ENCODE assay signal across 30 cellular contexts in the genomic region with DNA sequence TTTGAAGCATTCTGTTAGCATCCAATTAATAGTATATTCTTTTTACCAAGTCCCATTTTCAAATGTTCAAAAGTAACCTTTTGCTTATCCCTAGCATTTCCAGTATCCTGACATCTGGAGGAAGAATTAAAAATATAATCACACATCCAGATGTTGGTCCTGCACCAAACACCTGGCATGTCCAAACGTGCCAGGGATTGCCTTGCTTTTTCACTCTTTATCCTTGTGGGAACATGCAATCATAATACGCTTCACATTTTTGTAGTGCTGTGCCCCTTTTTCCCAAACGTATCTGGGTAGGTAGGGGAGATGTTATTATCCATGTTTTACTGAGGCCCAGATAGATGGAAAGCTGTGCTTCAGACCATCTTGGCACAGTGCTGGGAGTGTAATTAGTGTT.
"Had no signal": no experiment of that assay in that cellular context is flagged by ENCODE, and none has a peak within 500 bp of the region (broad histone marks: within the 10 kb centered on the region; RNA-seq: fewer than 3 reads in every experiment).

No MANE protein-coding gene starts in this region.

- H3K4me3 Mint-ChIP-seq: activated CD4-positive, alpha-beta memory T cell treated with anti-CD3 and anti-CD28 coated beads for 36 hours; activated CD4-positive, alpha-beta T cell treated with anti-CD3 and anti-CD28 coated beads for 36 hours; activated CD4-positive, alpha-beta T cell treated with anti-CD3 and anti-CD28 coated beads, Interleukin-2, amount 10 ng/mL, durations not matched to agents 24 days and 14 days; activated naive CD4-positive, alpha-beta T cell treated with anti-CD3 and anti-CD28 coated beads, Interleukin-2, amount 10 ng/mL, durations not matched to agents 7 days and 5 days; activated naive CD8-positive, alpha-beta T cell treated with anti-CD3 and anti-CD28 coated beads, Interleukin-2, amount 10 ng/mL, durations not matched to agents 7 days and 5 days; activated T-cell treated with anti-CD3 and anti-CD28 coated beads, Interleukin-2, amount 50 U/mL, for 24 hours; activated T-cell treated with anti-CD3 and anti-CD28 coated beads, Interleukin-2, amount 50 U/mL, for 72 hours; brain; central memory CD8-positive, alpha-beta T cell; dendritic cell treated with granulocyte-macrophage colony-stimulating factor and Interleukin-4, amounts not matched to agents 40 ng/mL and 50 ng/mL, for 4 days; endodermal cell had no signal

- H3K9me3 Mint-ChIP-seq: activated CD4-positive, alpha-beta memory T cell treated with anti-CD3 and anti-CD28 coated beads for 36 hours; activated CD4-positive, alpha-beta T cell treated with anti-CD3 and anti-CD28 coated beads, Interleukin-2, amount 10 ng/mL, durations not matched to agents 24 days and 14 days; activated naive CD4-positive, alpha-beta T cell treated with anti-CD3 and anti-CD28 coated beads, Interleukin-2, amount 10 ng/mL, durations not matched to agents 7 days and 5 days; activated naive CD4-positive, alpha-beta T cell treated with anti-CD3 and anti-CD28 coated beads, Interleukin-2, amount 50 U/mL, for 72 hours; activated naive CD8-positive, alpha-beta T cell treated with anti-CD3 and anti-CD28 coated beads, Interleukin-2, amount 10 ng/mL, durations not matched to agents 7 days and 5 days; activated T-cell treated with anti-CD3 and anti-CD28 coated beads, Interleukin-2, amount 50 U/mL, for 24 hours; activated T-cell treated with anti-CD3 and anti-CD28 coated beads, Interleukin-2, amount 50 U/mL, for 72 hours; brain; central memory CD8-positive, alpha-beta T cell; endodermal cell had no signal

- H3K9me3 ChIP-seq: ascending aorta, breast epithelium, esophagus squamous epithelium, gastrocnemius medialis, heart left ventricle had no signal

- H3K36me3 ChIP-seq: ascending aorta, breast epithelium, esophagus squamous epithelium, gastrocnemius medialis had no signal

- H3K27ac Mint-ChIP-seq: activated CD4-positive, alpha-beta memory T cell treated with anti-CD3 and anti-CD28 coated beads for 36 hours; activated CD4-positive, alpha-beta T cell treated with anti-CD3 and anti-CD28 coated beads for 36 hours; activated CD4-positive, alpha-beta T cell treated with anti-CD3 and anti-CD28 coated beads, Interleukin-2, amount 10 ng/mL, durations not matched to agents 24 days and 14 days; activated naive CD4-positive, alpha-beta T cell treated with anti-CD3 and anti-CD28 coated beads, Interleukin-2, amount 10 ng/mL, durations not matched to agents 7 days and 5 days; activated naive CD4-positive, alpha-beta T cell treated with anti-CD3 and anti-CD28 coated beads, Interleukin-2, amount 50 U/mL, for 72 hours; activated naive CD8-positive, alpha-beta T cell treated with anti-CD3 and anti-CD28 coated beads, Interleukin-2, amount 10 ng/mL, durations not matched to agents 7 days and 5 days; activated T-cell treated with anti-CD3 and anti-CD28 coated beads, Interleukin-2, amount 50 U/mL, for 24 hours; activated T-cell treated with anti-CD3 and anti-CD28 coated beads, Interleukin-2, amount 50 U/mL, for 72 hours; brain; dendritic cell treated with granulocyte-macrophage colony-stimulating factor and Interleukin-4, amounts not matched to agents 40 ng/mL and 50 ng/mL, for 4 days; endodermal cell had no signal

- H3K27me3 ChIP-seq: ascending aorta, breast epithelium, dorsolateral prefrontal cortex, esophagus squamous epithelium, gastrocnemius medialis, heart left ventricle had no signal

- H3K27ac ChIP-seq: ascending aorta, breast epithelium, coronary artery, dorsolateral prefrontal cortex, foreskin keratinocyte, gastrocnemius medialis, heart left ventricle had no signal

- DNase-seq: activated CD4-positive, alpha-beta memory T cell treated with anti-CD3 and anti-CD28 coated beads for 36 hours; activated CD4-positive, alpha-beta T cell treated with anti-CD3 and anti-CD28 coated beads for 36 hours; activated CD4-positive, alpha-beta T cell treated with anti-CD3 and anti-CD28 coated beads, Interleukin-2, amount 10 ng/mL, durations not matched to agents 24 days and 14 days; activated CD4-positive, CD25-positive, alpha-beta regulatory T cell; activated CD4-positive, CD25-positive, alpha-beta regulatory T cell treated with anti-CD3 and anti-CD28 coated beads, Interleukin-2, amount 50 U/mL, for 72 hours; activated CD8-positive, alpha-beta memory T cell treated with anti-CD3 and anti-CD28 coated beads, Interleukin-2, amount 50 U/mL, for 48 hours; activated gamma-delta T cell; activated naive CD4-positive, alpha-beta T cell; activated naive CD4-positive, alpha-beta T cell treated with anti-CD3 and anti-CD28 coated beads, Interleukin-2, amount 10 ng/mL, durations not matched to agents 7 days and 5 days; activated naive CD8-positive, alpha-beta T cell treated with anti-CD3 and anti-CD28 coated beads, Interleukin-2, amount 10 ng/mL, durations not matched to agents 7 days and 5 days; activated T-cell treated with anti-CD3 and anti-CD28 coated beads for 4 hours; activated T-cell treated with anti-CD3 and anti-CD28 coated beads, Interleukin-2, amount 50 U/mL, for 24 hours; activated T-cell treated with anti-CD3 and anti-CD28 coated beads, Interleukin-2, amount 50 U/mL, for 72 hours; dorsolateral prefrontal cortex; effector memory CD4-positive, alpha-beta T cell; endodermal cell; erythroblast; esophagus squamous epithelium; gastrocnemius medialis; glutamatergic neuron; heart left ventricle; T-helper 2 cell had no signal

- H3K4me3 ChIP-seq: ascending aorta, breast epithelium, coronary artery, dorsolateral prefrontal cortex, gastrocnemius medialis, heart left ventricle had no signal

- ATAC-seq: activated CD4-positive, alpha-beta T cell treated with anti-CD3 and anti-CD28 coated beads for 36 hours; activated naive CD4-positive, alpha-beta T cell treated with anti-CD3 and anti-CD28 coated beads, Interleukin-2, amount 50 U/mL, for 72 hours; activated T-cell treated with anti-CD3 and anti-CD28 coated beads, Interleukin-2, amount 50 U/mL, for 72 hours; foreskin keratinocyte; gastrocnemius medialis; heart left ventricle had no signal

- H3K4me1 ChIP-seq: breast epithelium, heart left ventricle had no signal

- H3K4me1 Mint-ChIP-seq: activated CD4-positive, alpha-beta T cell treated with anti-CD3 and anti-CD28 coated beads for 36 hours; activated CD4-positive, alpha-beta T cell treated with anti-CD3 and anti-CD28 coated beads, Interleukin-2, amount 10 ng/mL, durations not matched to agents 24 days and 14 days; activated naive CD4-positive, alpha-beta T cell treated with anti-CD3 and anti-CD28 coated beads, Interleukin-2, amount 10 ng/mL, durations not matched to agents 7 days and 5 days; activated naive CD8-positive, alpha-beta T cell treated with anti-CD3 and anti-CD28 coated beads, Interleukin-2, amount 10 ng/mL, durations not matched to agents 7 days and 5 days; central memory CD8-positive, alpha-beta T cell had no signal

- H3K27me3 Mint-ChIP-seq: brain; dendritic cell treated with granulocyte-macrophage colony-stimulating factor and Interleukin-4, amounts not matched to agents 40 ng/mL and 50 ng/mL, for 4 days had no signal

- H3K36me3 Mint-ChIP-seq: activated CD4-positive, alpha-beta memory T cell treated with anti-CD3 and anti-CD28 coated beads for 36 hours; activated naive CD4-positive, alpha-beta T cell treated with anti-CD3 and anti-CD28 coated beads, Interleukin-2, amount 10 ng/mL, durations not matched to agents 7 days and 5 days; activated naive CD4-positive, alpha-beta T cell treated with anti-CD3 and anti-CD28 coated beads, Interleukin-2, amount 50 U/mL, for 72 hours; activated naive CD8-positive, alpha-beta T cell treated with anti-CD3 and anti-CD28 coated beads, Interleukin-2, amount 10 ng/mL, durations not matched to agents 7 days and 5 days had no signal
